Comparison of ENCODE assay signal across 24 cellular contexts in genomic region chr11:117480221-117480620, GRCh38.
"Had no signal": no experiment of that assay in that cellular context is flagged by ENCODE, and none has a peak within 500 bp of the region (broad histone marks: within the 10 kb centered on the region; RNA-seq: fewer than 3 reads in every experiment).

No MANE protein-coding gene starts in this region.

- H3K4me3 ChIP-seq: colonic mucosa, esophagus squamous epithelium, gastrocnemius medialis, heart right ventricle, left lung, lower lobe of right lung, mucosa of descending colon had no signal

- ATAC-seq: effector memory CD8-positive, alpha-beta T cell; esophagus mucosa; gastrocnemius medialis; heart right ventricle; left cardiac atrium; left lung; left ventricle myocardium superior; lower lobe of right lung; mucosa of descending colon had no signal

- H3K36me3 Mint-ChIP-seq: mesothelial cell of epicardium had no signal

- H3K27ac ChIP-seq: colonic mucosa, epithelial cell of prostate, esophagus squamous epithelium, gastrocnemius medialis, heart right ventricle, left lung, lower lobe of right lung had no signal

- H3K36me3 ChIP-seq: colonic mucosa, esophagus squamous epithelium, gastrocnemius medialis, left lung, lower lobe of right lung had no signal

- H3K4me1 Mint-ChIP-seq: endodermal cell had no signal

- H3K9me3 ChIP-seq: colonic mucosa, esophagus squamous epithelium, gastrocnemius medialis, heart right ventricle, left lung, lower lobe of right lung, mucosa of descending colon had no signal

- H3K4me1 ChIP-seq: colonic mucosa, esophagus squamous epithelium, gastrocnemius medialis, heart right ventricle, left lung, lower lobe of right lung had no signal

- DNase-seq: colonic mucosa; cortex of kidney; effector CD8-positive, alpha-beta T cell; effector memory CD8-positive, alpha-beta T cell; endodermal cell; erythroblast; esophagus squamous epithelium; foreskin fibroblast; foreskin melanocyte; gastrocnemius medialis; glutamatergic neuron; head of caudate nucleus; heart right ventricle; hippocampal formation; left cardiac atrium; left ventricle myocardium superior; lower lobe of right lung; mesenchymal stem cell; mucosa of descending colon had no signal

- H3K9me3 Mint-ChIP-seq: dendritic cell treated with granulocyte-macrophage colony-stimulating factor and Interleukin-4, amounts not matched to agents 40 ng/mL and 50 ng/mL, for 4 days; effector memory CD8-positive, alpha-beta T cell; endodermal cell; mesothelial cell of epicardium had no signal

- H3K4me3 Mint-ChIP-seq: dendritic cell treated with granulocyte-macrophage colony-stimulating factor and Interleukin-4, amounts not matched to agents 40 ng/mL and 50 ng/mL, for 4 days; effector memory CD8-positive, alpha-beta T cell; endodermal cell; mesothelial cell of epicardium had no signal

- H3K27me3 ChIP-seq: colonic mucosa, gastrocnemius medialis, left lung had no signal

- H3K27ac Mint-ChIP-seq: dendritic cell treated with granulocyte-macrophage colony-stimulating factor and Interleukin-4, amounts not matched to agents 40 ng/mL and 50 ng/mL, for 4 days; effector memory CD8-positive, alpha-beta T cell; endodermal cell; mesothelial cell of epicardium had no signal
